Comparison of ENCODE assay signal across 10 cellular contexts in the genomic region with DNA sequence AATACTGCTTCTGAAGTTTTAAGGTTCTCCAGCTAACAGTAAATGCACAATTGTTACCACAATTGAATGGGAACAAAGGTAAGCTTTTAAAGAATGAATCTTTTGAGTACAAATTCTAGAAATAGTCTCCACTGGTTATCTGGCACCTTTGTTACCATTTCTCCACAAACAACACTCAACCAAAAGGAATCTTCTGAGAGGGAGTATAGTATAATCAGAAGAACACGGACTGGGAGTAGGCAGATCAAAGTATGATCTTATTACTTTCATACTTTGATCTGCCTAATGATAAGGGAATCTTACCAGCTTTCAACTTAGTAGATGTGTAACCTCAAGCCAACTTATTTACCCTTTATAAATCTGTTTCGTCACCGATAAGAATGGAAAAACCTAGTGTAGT. TPM values are rescaled to one million over a fixed set of nuclear protein-coding genes. Genes with fewer than 3 reads are reported as not detected.
DNase-seq lines count a peak whose midpoint lies in the region; ATAC-seq and TF ChIP-seq lines count a peak whose summit lies in the region.
"Had no signal": no experiment of that assay in that cellular context is flagged by ENCODE, and none has a peak within 500 bp of the region (broad histone marks: within the 10 kb centered on the region; RNA-seq: fewer than 3 reads in every experiment).

No MANE protein-coding gene starts in this region.

- POLR2A ChIA-PET in HEK293 (lab: Yijun Ruan, JAX): interaction anchor here (1.0 to 3.8 kb wide), 5 partner anchors 182 to 324 kb away, joined by 3 to 19 read pairs (median 7); partner anchors contain the start of genes AFG3L2, CEP192 and PTPN2

- peak overlapping the region; percentile 90 for H3K4me3 Mint-ChIP-seq in T-helper 2 cell treated with Interferon-gamma antibody and Interleukin-4, amounts not matched to agents 5 μg/mL and 100 μg/mL, for 36 hours

- no peaks in the 10 kb centered on the region for H3K9me3 ChIP-seq in HEK293 (ENCODE audit: control insufficient read depth, insufficient read depth, low read depth, low read length)
- no peaks in the 10 kb centered on the region for H3K9me3 ChIP-seq in smooth muscle cell (replicated peaks; ENCODE audit: low read depth)

- peaks cover 51% of the 10 kb centered on the region for H3K79me2 ChIP-seq in smooth muscle cell (ENCODE audit: low read depth)

- H3K36me3 ChIP-seq in HEK293 (ENCODE audit: control insufficient read depth in 2 of 2, insufficient read depth in 1 of 2, low read length in 2 of 2) (peaks cover 34 to 37% of the 10 kb centered on the region in 2 experiments), smooth muscle cell (ENCODE audit: low read depth) (peaks cover 5% of the 10 kb centered on the region)

- H2AFZ ChIP-seq in smooth muscle cell (ENCODE audit: low read depth): no peak overlapping the region

- no peaks in the 10 kb centered on the region for H3K9me3 Mint-ChIP-seq in T-helper 2 cell treated with Interferon-gamma antibody and Interleukin-4, amounts not matched to agents 5 μg/mL and 100 μg/mL, for 36 hours

- H3F3A ChIP-seq in smooth muscle cell (ENCODE audit: low read depth): no peaks in the 10 kb centered on the region

- DNase-seq in T-helper 2 cell treated with Interferon-gamma antibody and Interleukin-4, amounts not matched to agents 5 μg/mL and 100 μg/mL, for 36 hours (ENCODE audit: low spot score): no peak
- DNase-seq in fibroblast of pulmonary artery (ENCODE audit: low read depth) (no peak), smooth muscle cell (lab: John Stamatoyannopoulos, UW; ENCODE audit: unreplicated experiment) (no peak), posterior cingulate gyrus (no peak)
- DNase-seq: NCI-H187 treated with DMSO at 0.1 percent for 48 hours, nucleus accumbens had no signal

- H3K27ac ChIP-seq in HEK293 (ENCODE audit: extremely low read depth, low read depth, low read length) (no peak overlapping the region), smooth muscle cell (ENCODE audit: low read depth) (no peak overlapping the region)

- 84% methylated on average over 3 of the region's 3 CpGs for WGBS in smooth muscle cell (ENCODE audit: low lambda C conversion rate)

- no peaks in the 10 kb centered on the region for H3K27me3 ChIP-seq in smooth muscle cell (ENCODE audit: low read depth)

- peaks cover 9% of the 10 kb centered on the region for H4K20me1 ChIP-seq in smooth muscle cell (ENCODE audit: low read depth)

- ATAC-seq in HG02970 (IDR thresholded peaks at IDR 0.05; ENCODE audit: low FRiP score, unreplicated experiment): no peak
- ATAC-seq in GM18517 (IDR thresholded peaks at IDR 0.05; ENCODE audit: unreplicated experiment): no peak
- ATAC-seq in GM21576 (IDR thresholded peaks at IDR 0.05; ENCODE audit: unreplicated experiment): no peak

- H3K4me1 ChIP-seq in HEK293 (ENCODE audit: control insufficient read depth, insufficient read depth, low read length): peaks cover 6% of the 10 kb centered on the region; the same call in 1 of the 2 replicates
- H3K4me1 ChIP-seq in smooth muscle cell (ENCODE audit: low read depth): peaks cover 20% of the 10 kb centered on the region

- peak overlapping the region; percentile 87; the same call in 1 of the 2 replicates for H3K4me3 ChIP-seq in HEK293 (ENCODE audit: low read depth, low read length)
- peak overlapping the region; percentile 97 for H3K4me3 ChIP-seq in fibroblast of pulmonary artery (replicated peaks; ENCODE audit: low read depth, low read length)
- H3K4me3 ChIP-seq in smooth muscle cell: peak overlapping the region; percentile 84

- peak overlapping the region; percentile 90 for H3K4me2 ChIP-seq in smooth muscle cell

- intact Hi-C loops in posterior cingulate gyrus (cut with DNase I): loop anchor here (5.0 kb wide), 2 partner anchors 181 to 309 kb away; partner anchors contain the start of gene PTPN2

- TF ChIP-seq CTCF in HEK293 (tag by site-specific recombination; IDR thresholded peaks at IDR 0.05) (no peak), fibroblast of pulmonary artery (IDR thresholded peaks at IDR 0.05; ENCODE audit: low read length, missing control alignments) (no peak), smooth muscle cell (IDR thresholded peaks at IDR 0.05; ENCODE audit: borderline replicate concordance, insufficient read depth, poor library complexity, severe bottlenecking) (no peak)

- H3K27ac Mint-ChIP-seq in T-helper 2 cell treated with Interferon-gamma antibody and Interleukin-4, amounts not matched to agents 5 μg/mL and 100 μg/mL, for 36 hours: peak overlapping the region; percentile 92

- no peaks in the 10 kb centered on the region for H3K27me3 Mint-ChIP-seq in T-helper 2 cell treated with Interferon-gamma antibody and Interleukin-4, amounts not matched to agents 5 μg/mL and 100 μg/mL, for 36 hours (ENCODE audit: low read depth)

- H3K9ac ChIP-seq in smooth muscle cell (ENCODE audit: low read depth): no peak overlapping the region

- H3K36me3 Mint-ChIP-seq in T-helper 2 cell treated with Interferon-gamma antibody and Interleukin-4, amounts not matched to agents 5 μg/mL and 100 μg/mL, for 36 hours (ENCODE audit: low read depth): peaks cover 46% of the 10 kb centered on the region

- CTCF ChIA-PET in HEK293 (lab: Yijun Ruan, JAX): interaction anchor here (0.8 to 3.2 kb wide), 4 partner anchors 24 to 311 kb away, joined by 5 to 12 read pairs (median 6); no protein-coding TSS in a partner anchor

- peaks cover 35% of the 10 kb centered on the region for H3K4me1 Mint-ChIP-seq in T-helper 2 cell treated with Interferon-gamma antibody and Interleukin-4, amounts not matched to agents 5 μg/mL and 100 μg/mL, for 36 hours (ENCODE audit: low read depth)

TF ChIP-seq in HEK293, 187 proteins besides CTCF, POLR2A, EP300 and RAD21:
- TF ChIP-seq, protein P1, sequence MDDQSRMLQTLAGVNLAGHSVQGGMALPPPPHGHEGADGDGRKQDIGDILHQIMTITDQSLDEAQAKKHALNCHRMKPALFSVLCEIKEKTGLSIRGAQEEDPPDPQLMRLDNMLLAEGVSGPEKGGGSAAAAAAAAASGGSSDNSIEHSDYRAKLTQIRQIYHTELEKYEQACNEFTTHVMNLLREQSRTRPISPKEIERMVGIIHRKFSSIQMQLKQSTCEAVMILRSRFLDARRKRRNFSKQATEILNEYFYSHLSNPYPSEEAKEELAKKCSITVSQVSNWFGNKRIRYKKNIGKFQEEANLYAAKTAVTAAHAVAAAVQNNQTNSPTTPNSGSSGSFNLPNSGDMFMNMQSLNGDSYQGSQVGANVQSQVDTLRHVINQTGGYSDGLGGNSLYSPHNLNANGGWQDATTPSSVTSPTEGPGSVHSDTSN (CRISPR knock-in tag; IDR thresholded peaks at IDR 0.05): no peak
- no peak for TF ChIP-seq ZNF776 (tag by site-specific recombination; IDR thresholded peaks at IDR 0.05; ENCODE audit: borderline replicate concordance)
- no peak for TF ChIP-seq REPIN1 (tag by site-specific recombination; IDR thresholded peaks at IDR 0.05; ENCODE audit: low read depth)
- TF ChIP-seq ZNF621 (tag by site-specific recombination; IDR thresholded peaks at IDR 0.05): no peak
- TF ChIP-seq ZNF707 (tag by site-specific recombination; IDR thresholded peaks at IDR 0.05): no peak
- no peak for TF ChIP-seq ZNF488 (tag by site-specific recombination; IDR thresholded peaks at IDR 0.05)
- TF ChIP-seq ZNF341 (tag by site-specific recombination; IDR thresholded peaks at IDR 0.05; ENCODE audit: low read depth): no peak
- no peak for TF ChIP-seq ZNF555 (tag by site-specific recombination; conservative IDR thresholded peaks at IDR 0.05)
- TF ChIP-seq, protein P2, sequence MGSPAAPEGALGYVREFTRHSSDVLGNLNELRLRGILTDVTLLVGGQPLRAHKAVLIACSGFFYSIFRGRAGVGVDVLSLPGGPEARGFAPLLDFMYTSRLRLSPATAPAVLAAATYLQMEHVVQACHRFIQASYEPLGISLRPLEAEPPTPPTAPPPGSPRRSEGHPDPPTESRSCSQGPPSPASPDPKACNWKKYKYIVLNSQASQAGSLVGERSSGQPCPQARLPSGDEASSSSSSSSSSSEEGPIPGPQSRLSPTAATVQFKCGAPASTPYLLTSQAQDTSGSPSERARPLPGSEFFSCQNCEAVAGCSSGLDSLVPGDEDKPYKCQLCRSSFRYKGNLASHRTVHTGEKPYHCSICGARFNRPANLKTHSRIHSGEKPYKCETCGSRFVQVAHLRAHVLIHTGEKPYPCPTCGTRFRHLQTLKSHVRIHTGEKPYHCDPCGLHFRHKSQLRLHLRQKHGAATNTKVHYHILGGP (tag by site-specific recombination; IDR thresholded peaks at IDR 0.05): no peak
- TF ChIP-seq ZNF10 (tag by site-specific recombination; IDR thresholded peaks at IDR 0.05): no peak
- TF ChIP-seq ZNF654 (tag by site-specific recombination; IDR thresholded peaks at IDR 0.05; ENCODE audit: low read depth): no peak
- TF ChIP-seq ZNF423 (tag by site-specific recombination; IDR thresholded peaks at IDR 0.05): no peak
- no peak for TF ChIP-seq TRIM28 (IDR thresholded peaks at IDR 0.05; ENCODE audit: borderline replicate concordance, low read length)

RNA-seq across cellular contexts. Expression of gene CEP76, which starts 1.4 kb away (rescaled TPM):
- 11.7 and 21.2 TPM in 2 replicates for total RNA-seq in smooth muscle cell
- polyA plus RNA-seq in smooth muscle cell: 2.8 and 3.0 TPM in 2 replicates

RNA-seq across cellular contexts. Expression of gene PSMG2, which starts 1.7 kb away (rescaled TPM):
- total RNA-seq in smooth muscle cell: 80.1 and 80.4 TPM in 2 replicates
- polyA plus RNA-seq in smooth muscle cell: 67.0 and 71.3 TPM in 2 replicates

RNA-seq across cellular contexts. Expression of gene SPIRE1, which starts 43.3 kb away (rescaled TPM):
- total RNA-seq in smooth muscle cell: 18.1 and 25.8 TPM in 2 replicates
- polyA plus RNA-seq in smooth muscle cell: 12.6 and 12.8 TPM in 2 replicates
